In genomic region chr9:112380102-112380581, GRCh38 we compare ENCODE assay signal across 8 cellular contexts. TPM values are rescaled to one million over a fixed set of nuclear protein-coding genes. Genes with fewer than 3 reads are reported as not detected.
DNase-seq lines count a peak whose midpoint lies in the region; ATAC-seq and TF ChIP-seq lines count a peak whose summit lies in the region.

Gene HSDL2, plus strand, starts transcription at chr9:112380108. Its CDS starts 56 bp downstream, at chr9:112380164.

- peak within 1 kb of the TSS; percentile 99 for H3K4me3 Mint-ChIP-seq in activated T-cell treated with anti-CD3 and anti-CD28 coated beads, Interleukin-2, amount 50 U/mL, for 24 hours
- peak within 1 kb of the TSS; percentile 97 to 100 for H3K4me3 Mint-ChIP-seq in stimulated activated naive CD8-positive, alpha-beta T cell treated with anti-CD3 and anti-CD28 coated beads, Interleukin-15, amount 100 ng/mL, for 72 hours

- no peaks in the 10 kb centered on the region for H3K9me3 ChIP-seq in lower lobe of right lung

- no peaks in the 10 kb centered on the region for H3K9me3 Mint-ChIP-seq in activated T-cell treated with anti-CD3 and anti-CD28 coated beads, Interleukin-2, amount 50 U/mL, for 24 hours
- H3K9me3 Mint-ChIP-seq in stimulated activated naive CD8-positive, alpha-beta T cell treated with anti-CD3 and anti-CD28 coated beads, Interleukin-15, amount 100 ng/mL, for 72 hours: peaks cover 0 to 3% of the 10 kb centered on the region in 2 donors

- H3K27me3 Mint-ChIP-seq in activated T-cell treated with anti-CD3 and anti-CD28 coated beads, Interleukin-2, amount 50 U/mL, for 24 hours: no peaks in the 10 kb centered on the region
- no peaks in the 10 kb centered on the region for H3K27me3 Mint-ChIP-seq in stimulated activated naive CD8-positive, alpha-beta T cell treated with anti-CD3 and anti-CD28 coated beads, Interleukin-15, amount 100 ng/mL, for 72 hours

- intact Hi-C loops in lower lobe of right lung (cut with DNase I): no loop called here

- no peaks in the 10 kb centered on the region for H3K36me3 ChIP-seq in lower lobe of right lung

- H3K27me3 ChIP-seq in lower lobe of right lung (ENCODE audit: low read depth): no peaks in the 10 kb centered on the region

- no peak for DNase-seq in activated T-cell treated with anti-CD3 and anti-CD28 coated beads, Interleukin-2, amount 50 U/mL, for 24 hours
- DNase-seq in activated T-cell treated with anti-CD3 and anti-CD28 coated beads for 4 hours (no peak), RKO (ENCODE audit: low spot score) (peak; percentile 68), dedifferentiated amniotic fluid mesenchymal stem cell (ENCODE audit: extremely low spot score) (peak; percentile 17), lower lobe of right lung (no peak), NCI-H1092 treated with DMSO at 0.1 percent for 48 hours (lab: John Stamatoyannopoulos, UW) (no peak)
- DNase-seq in stimulated activated naive CD8-positive, alpha-beta T cell treated with anti-CD3 and anti-CD28 coated beads, Interleukin-15, amount 100 ng/mL, for 72 hours: no peak

- peaks cover 55% of the 10 kb centered on the region for H3K4me1 ChIP-seq in lower lobe of right lung

- H3K27ac ChIP-seq in lower lobe of right lung: peak within 1 kb of the TSS; percentile 99

- H3K36me3 Mint-ChIP-seq in activated T-cell treated with anti-CD3 and anti-CD28 coated beads, Interleukin-2, amount 50 U/mL, for 24 hours (ENCODE audit: low read depth): peaks cover 15% of the 10 kb centered on the region

- H3K4me3 ChIP-seq in lower lobe of right lung: peak within 1 kb of the TSS; percentile 82

- peak within 1 kb of the TSS; percentile 100 for H3K27ac Mint-ChIP-seq in activated T-cell treated with anti-CD3 and anti-CD28 coated beads, Interleukin-2, amount 50 U/mL, for 24 hours
- peak within 1 kb of the TSS; percentile 98 to 99 for H3K27ac Mint-ChIP-seq in stimulated activated naive CD8-positive, alpha-beta T cell treated with anti-CD3 and anti-CD28 coated beads, Interleukin-15, amount 100 ng/mL, for 72 hours

- ATAC-seq in HG02981 (IDR thresholded peaks at IDR 0.05; ENCODE audit: unreplicated experiment) (peak; percentile 18), lower lobe of right lung (peak; percentile 65 to 68)
- ATAC-seq in stimulated activated naive CD8-positive, alpha-beta T cell treated with anti-CD3 and anti-CD28 coated beads, Interleukin-15, amount 100 ng/mL, for 72 hours: peak; percentile 46

- no peak for TF ChIP-seq CTCF in lower lobe of right lung (IDR thresholded peaks at IDR 0.05)

- H3K4me1 Mint-ChIP-seq in activated T-cell treated with anti-CD3 and anti-CD28 coated beads, Interleukin-2, amount 50 U/mL, for 24 hours (ENCODE audit: low read depth): peaks cover 52% of the 10 kb centered on the region
- H3K4me1 Mint-ChIP-seq in stimulated activated naive CD8-positive, alpha-beta T cell treated with anti-CD3 and anti-CD28 coated beads, Interleukin-15, amount 100 ng/mL, for 72 hours: peaks cover 42% of the 10 kb centered on the region

RNA-seq across cellular contexts. Expression of gene HSDL2, which starts in this region (rescaled TPM):
- total RNA-seq in lower lobe of right lung: 55.3 TPM

Comparison
In these comparisons a context has a peak if more than half of its experiments do, and no peak if none do; other contexts are left out.
1. DNase-seq: peak in RKO (single experiment) and dedifferentiated amniotic fluid mesenchymal stem cell (single experiment); none in activated T-cell treated with anti-CD3 and anti-CD28 coated beads, Interleukin-2, amount 50 U/mL, for 24 hours (single experiment), activated T-cell treated with anti-CD3 and anti-CD28 coated beads for 4 hours (single experiment), lower lobe of right lung (single experiment), stimulated activated naive CD8-positive, alpha-beta T cell treated with anti-CD3 and anti-CD28 coated beads, Interleukin-15, amount 100 ng/mL, for 72 hours (0 of 2) and NCI-H1092 treated with DMSO at 0.1 percent for 48 hours (single experiment).
2. Peak in every context shown above with its lines, with median percentiles within 50 percentile points of each other: ATAC-seq.